ENCODE assay signal across 27 cellular contexts in genomic region chr6:149311766-149312165, GRCh38.
"Had no signal": no experiment of that assay in that cellular context is flagged by ENCODE, and none has a peak within 500 bp of the region (broad histone marks: within the 10 kb centered on the region; RNA-seq: fewer than 3 reads in every experiment).

No MANE protein-coding gene starts in this region.

- H3K27me3 ChIP-seq: colonic mucosa, dorsolateral prefrontal cortex, esophagus muscularis mucosa, foreskin keratinocyte, gastroesophageal sphincter had no signal

- DNase-seq: colonic mucosa; cortex of kidney; dermis blood vessel endothelial cell; dorsolateral prefrontal cortex; effector CD4-positive, alpha-beta T cell; effector CD8-positive, alpha-beta T cell; effector memory CD4-positive, alpha-beta T cell; effector memory CD8-positive, alpha-beta T cell; endodermal cell; esophagus squamous epithelium; foreskin fibroblast; foreskin keratinocyte; foreskin melanocyte; gastrocnemius medialis; glutamatergic neuron; head of caudate nucleus; heart left ventricle; heart right ventricle had no signal

- H3K9me3 ChIP-seq: colonic mucosa, esophagus muscularis mucosa, esophagus squamous epithelium, gastrocnemius medialis, gastroesophageal sphincter, heart left ventricle, heart right ventricle had no signal

- ATAC-seq: effector memory CD8-positive, alpha-beta T cell; esophagus mucosa; foreskin keratinocyte; gastrocnemius medialis; gastroesophageal sphincter; heart left ventricle; heart right ventricle had no signal

- FAIRE-seq: colon, endometrium, endothelial cell of umbilical vein, frontal cortex had no signal

- H3K4me3 ChIP-seq: colonic mucosa, coronary artery, dorsolateral prefrontal cortex, esophagus muscularis mucosa, esophagus squamous epithelium, gastrocnemius medialis, gastroesophageal sphincter, heart left ventricle, heart right ventricle had no signal

- H3K36me3 ChIP-seq: colonic mucosa, esophagus muscularis mucosa, esophagus squamous epithelium, gastrocnemius medialis, gastroesophageal sphincter, heart left ventricle, heart right ventricle had no signal

- H3K27ac ChIP-seq: colonic mucosa, coronary artery, dorsolateral prefrontal cortex, epithelial cell of prostate, esophagus muscularis mucosa, esophagus squamous epithelium, foreskin keratinocyte, gastrocnemius medialis, gastroesophageal sphincter, heart left ventricle, heart right ventricle had no signal

- H3K4me1 ChIP-seq: colonic mucosa had no signal
